Comparison of ENCODE assay signal across 8 cellular contexts in the genomic region with DNA sequence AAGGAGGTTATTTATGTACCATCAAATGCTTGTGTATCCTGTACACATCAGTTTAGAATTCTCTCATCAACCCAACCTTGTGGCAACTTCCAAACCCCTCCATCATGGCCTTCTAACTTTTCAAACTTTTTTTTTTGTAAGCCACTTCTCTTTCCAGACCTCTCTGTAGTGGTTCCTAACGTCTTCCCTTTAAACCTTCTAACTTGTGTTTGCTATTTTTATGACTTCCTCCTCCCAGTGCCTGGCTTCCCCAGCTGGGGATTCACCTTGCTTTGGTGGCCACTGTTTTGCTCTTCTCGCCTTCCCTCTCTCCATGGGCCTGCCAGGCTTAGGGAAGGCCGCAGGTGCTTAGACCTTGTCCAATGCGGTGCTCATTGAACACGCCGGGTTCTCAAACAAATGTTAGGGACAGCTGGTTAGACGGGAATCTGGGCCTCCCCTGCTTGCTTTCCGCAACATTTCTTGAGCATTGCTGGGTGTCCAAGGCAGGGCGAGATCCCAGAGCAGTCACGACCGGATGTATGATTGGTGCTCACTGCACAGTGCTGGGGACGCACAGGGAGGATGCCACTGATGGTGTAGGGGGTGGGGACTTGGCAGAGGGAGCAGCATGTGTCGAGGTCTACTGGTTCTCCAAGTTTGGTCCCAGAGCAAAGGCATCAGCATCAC. TPM values are rescaled to one million over a fixed set of nuclear protein-coding genes. Genes with fewer than 3 reads are reported as not detected.
DNase-seq lines count a peak whose midpoint lies in the region; ATAC-seq and TF ChIP-seq lines count a peak whose summit lies in the region.

No MANE protein-coding gene starts in this region.

- ATAC-seq in natural killer cell (no peak), left lobe of liver (no peak)
- no peak for ATAC-seq in activated CD4-positive, CD25-positive, alpha-beta regulatory T cell treated with anti-CD3 and anti-CD28 coated beads, Interleukin-2, amount 50 U/mL, for 24 hours

- no peaks in the 10 kb centered on the region for H3K9me3 Mint-ChIP-seq in activated T-helper 1 cell treated with anti-CD3 and anti-CD28 coated beads, Interleukin-12 subunit alpha, Interleukin-12 subunit beta, Interleukin-2, Interleukin-4 antibody, amounts not matched to agents 30 ng/mL and 10 ng/mL and 1 ng/mL, durations not matched to agents 14 hours and 24 hours and 36 hours
- no peaks in the 10 kb centered on the region for H3K9me3 Mint-ChIP-seq in natural killer cell

- DNase-seq in DMS153 (lab: John Stamatoyannopoulos, UW) (peak; percentile 53), KBM-7 (peak; percentile 70), natural killer cell (no peak), DMS79 treated with DMSO at 0.1 percent for 48 hours (lab: John Stamatoyannopoulos, UW) (no peak), left lobe of liver (ENCODE audit: low spot score) (no peak)
- no peak for DNase-seq in activated T-helper 1 cell treated with anti-CD3 and anti-CD28 coated beads, Interleukin-12 subunit alpha, Interleukin-12 subunit beta, Interleukin-2, Interleukin-4 antibody, amounts not matched to agents 30 ng/mL and 10 ng/mL and 1 ng/mL, durations not matched to agents 14 hours and 24 hours and 36 hours (ENCODE audit: low spot score)
- DNase-seq in stimulated activated CD4-positive, alpha-beta T cell treated with anti-CD3 and anti-CD28 coated beads, Interleukin-2, amount 100 ng/mL, for 48 hours: no peak

- peak overlapping the region; percentile 73 for H3K27ac Mint-ChIP-seq in activated T-helper 1 cell treated with anti-CD3 and anti-CD28 coated beads, Interleukin-12 subunit alpha, Interleukin-12 subunit beta, Interleukin-2, Interleukin-4 antibody, amounts not matched to agents 30 ng/mL and 10 ng/mL and 1 ng/mL, durations not matched to agents 14 hours and 24 hours and 36 hours
- no peak overlapping the region for H3K27ac Mint-ChIP-seq in natural killer cell

- H3K36me3 Mint-ChIP-seq in activated T-helper 1 cell treated with anti-CD3 and anti-CD28 coated beads, Interleukin-12 subunit alpha, Interleukin-12 subunit beta, Interleukin-2, Interleukin-4 antibody, amounts not matched to agents 30 ng/mL and 10 ng/mL and 1 ng/mL, durations not matched to agents 14 hours and 24 hours and 36 hours (ENCODE audit: low read depth): no peaks in the 10 kb centered on the region
- H3K36me3 Mint-ChIP-seq in natural killer cell: no peaks in the 10 kb centered on the region

- H3K4me3 Mint-ChIP-seq in activated T-helper 1 cell treated with anti-CD3 and anti-CD28 coated beads, Interleukin-12 subunit alpha, Interleukin-12 subunit beta, Interleukin-2, Interleukin-4 antibody, amounts not matched to agents 30 ng/mL and 10 ng/mL and 1 ng/mL, durations not matched to agents 14 hours and 24 hours and 36 hours: peak overlapping the region; percentile 72
- H3K4me3 Mint-ChIP-seq in natural killer cell: peak overlapping the region; percentile 49

- H3K4me1 Mint-ChIP-seq in activated T-helper 1 cell treated with anti-CD3 and anti-CD28 coated beads, Interleukin-12 subunit alpha, Interleukin-12 subunit beta, Interleukin-2, Interleukin-4 antibody, amounts not matched to agents 30 ng/mL and 10 ng/mL and 1 ng/mL, durations not matched to agents 14 hours and 24 hours and 36 hours (ENCODE audit: low read depth): peaks cover 39% of the 10 kb centered on the region
- H3K4me1 Mint-ChIP-seq in natural killer cell: peaks cover 9 to 34% of the 10 kb centered on the region in 2 donors

- intact Hi-C loops in activated T-helper 1 cell treated with anti-CD3 and anti-CD28 coated beads, Interleukin-12 subunit alpha, Interleukin-12 subunit beta, Interleukin-2, Interleukin-4 antibody, amounts not matched to agents 30 ng/mL and 10 ng/mL and 1 ng/mL, durations not matched to agents 14 hours and 24 hours and 36 hours (cut with micrococcal nuclease): loop anchor here (1.0 to 2.0 kb wide), 2 partner anchors 27 to 36 kb away; no protein-coding TSS in a partner anchor
- intact Hi-C loops in natural killer cell (cut with micrococcal nuclease): no loop called here

- in situ Hi-C loops in KBM-7 (cut with MboI; ENCODE audit: low pct_unique_long_range_greater_than_20kb, low sequenced_read_pairs): no loop called here

- H3K27me3 Mint-ChIP-seq in activated T-helper 1 cell treated with anti-CD3 and anti-CD28 coated beads, Interleukin-12 subunit alpha, Interleukin-12 subunit beta, Interleukin-2, Interleukin-4 antibody, amounts not matched to agents 30 ng/mL and 10 ng/mL and 1 ng/mL, durations not matched to agents 14 hours and 24 hours and 36 hours (ENCODE audit: insufficient read depth): peaks cover 10% of the 10 kb centered on the region
- H3K27me3 Mint-ChIP-seq in natural killer cell (ENCODE audit: low read depth in 2 of 2): peaks cover 0 to 4% of the 10 kb centered on the region in 2 donors

- no peak for TF ChIP-seq CTCF in natural killer cell (IDR thresholded peaks at IDR 0.05)

RNA-seq across cellular contexts. Expression of a gene that starts 1.1 kb away (rescaled TPM):
- total RNA-seq in activated T-helper 1 cell treated with anti-CD3 and anti-CD28 coated beads, Interleukin-12 subunit alpha, Interleukin-12 subunit beta, Interleukin-2, Interleukin-4 antibody, amounts not matched to agents 30 ng/mL and 10 ng/mL and 1 ng/mL, durations not matched to agents 14 hours and 24 hours and 36 hours: 63.0 and 63.9 TPM in 2 replicates
- total RNA-seq in natural killer cell (10 to 100 TPM; 16.3 to 25.4 (median 18.6) TPM), left lobe of liver (10.4 TPM)

RNA-seq across cellular contexts. Expression of a gene that starts 28.1 kb away (rescaled TPM):
- 73.4 and 78.7 TPM in 2 replicates for total RNA-seq in activated T-helper 1 cell treated with anti-CD3 and anti-CD28 coated beads, Interleukin-12 subunit alpha, Interleukin-12 subunit beta, Interleukin-2, Interleukin-4 antibody, amounts not matched to agents 30 ng/mL and 10 ng/mL and 1 ng/mL, durations not matched to agents 14 hours and 24 hours and 36 hours
- total RNA-seq in natural killer cell (10 to 100 TPM; 16.4 to 36.6 (median 31.3) TPM), left lobe of liver (38.9 TPM)

RNA-seq across cellular contexts. Expression of a gene that starts 28.2 kb away (rescaled TPM):
- 27.7 and 32.9 TPM in 2 replicates for total RNA-seq in activated T-helper 1 cell treated with anti-CD3 and anti-CD28 coated beads, Interleukin-12 subunit alpha, Interleukin-12 subunit beta, Interleukin-2, Interleukin-4 antibody, amounts not matched to agents 30 ng/mL and 10 ng/mL and 1 ng/mL, durations not matched to agents 14 hours and 24 hours and 36 hours
- total RNA-seq in natural killer cell (1 to 10 TPM; 2.4 to 3.2 (median 2.9) TPM), left lobe of liver (0.13 TPM)

RNA-seq across cellular contexts. Expression of a gene that starts 52.5 kb away (rescaled TPM):
- total RNA-seq in activated T-helper 1 cell treated with anti-CD3 and anti-CD28 coated beads, Interleukin-12 subunit alpha, Interleukin-12 subunit beta, Interleukin-2, Interleukin-4 antibody, amounts not matched to agents 30 ng/mL and 10 ng/mL and 1 ng/mL, durations not matched to agents 14 hours and 24 hours and 36 hours: 113 and 116 TPM in 2 replicates
- total RNA-seq in natural killer cell (10 to 100 TPM; 55.6 to 62.7 (median 56.0) TPM), left lobe of liver (47.3 TPM)

Comparison
In these comparisons a context has a peak if more than half of its experiments do, and no peak if none do; other contexts are left out.
1. DNase-seq: peak in DMS153 (single experiment) and KBM-7 (single experiment); none in activated T-helper 1 cell treated with anti-CD3 and anti-CD28 coated beads, Interleukin-12 subunit alpha, Interleukin-12 subunit beta, Interleukin-2, Interleukin-4 antibody, amounts not matched to agents 30 ng/mL and 10 ng/mL and 1 ng/mL, durations not matched to agents 14 hours and 24 hours and 36 hours (single experiment), natural killer cell (single experiment), DMS79 treated with DMSO at 0.1 percent for 48 hours (single experiment), stimulated activated CD4-positive, alpha-beta T cell treated with anti-CD3 and anti-CD28 coated beads, Interleukin-2, amount 100 ng/mL, for 48 hours (0 of 2) and left lobe of liver (single experiment).